ENCODE assay signal across 39 cellular contexts in genomic region chr3:37418357-37418756, GRCh38. TPM values are rescaled to one million over a fixed set of nuclear protein-coding genes. Genes with fewer than 3 reads are reported as not detected.
"Had no signal": no experiment of that assay in that cellular context is flagged by ENCODE, and none has a peak within 500 bp of the region (broad histone marks: within the 10 kb centered on the region; RNA-seq: fewer than 3 reads in every experiment).

No MANE protein-coding gene starts in this region.

- DNase-seq: activated effector memory CD4-positive, alpha-beta T cell treated with anti-CD3 and anti-CD28 coated beads, Interleukin-2, amount 50 U/mL, for 16 hours; activated effector memory CD4-positive, alpha-beta T cell treated with Interleukin-2 at 50 U/mL for 16 hours; activated gamma-delta T cell; activated gamma-delta T cell treated with Interleukin-2 at 50 U/mL for 16 hours; activated naive CD4-positive, alpha-beta T cell; activated naive CD4-positive, alpha-beta T cell treated with anti-CD3 and anti-CD28 coated beads for 36 hours; activated naive CD4-positive, alpha-beta T cell treated with anti-CD3 and anti-CD28 coated beads, Interleukin-2, amount 10 ng/mL, durations not matched to agents 7 days and 5 days; activated naive CD4-positive, alpha-beta T cell treated with anti-CD3 and anti-CD28 coated beads, Interleukin-2, amount 50 U/mL, for 16 hours; activated naive CD4-positive, alpha-beta T cell treated with Interleukin-2 at 50 U/mL for 16 hours; activated naive CD8-positive, alpha-beta T cell treated with anti-CD3 and anti-CD28 coated beads for 36 hours; activated naive CD8-positive, alpha-beta T cell treated with anti-CD3 and anti-CD28 coated beads, Interleukin-2, amount 10 ng/mL, durations not matched to agents 7 days and 5 days; activated naive CD8-positive, alpha-beta T cell treated with anti-CD3 and anti-CD28 coated beads, Interleukin-2, amount 50 U/mL, for 24 hours; activated T-cell treated with anti-CD3 and anti-CD28 coated beads, Interleukin-2, amount 50 U/mL, for 24 hours; activated T-cell treated with anti-CD3 and anti-CD28 coated beads, Interleukin-2, amount 50 U/mL, for 4 hours; activated T-cell treated with anti-CD3 and anti-CD28 coated beads, Interleukin-2, amount 50 U/mL, for 48 hours; activated T-cell treated with anti-CD3 and anti-CD28 coated beads, Interleukin-2, amount 50 U/mL, for 72 hours; adrenal gland; amniotic stem cell; amygdala; anterior cingulate cortex; aorta; body of pancreas; brain microvascular endothelial cell; caudate nucleus; central memory CD4-positive, alpha-beta T cell; cerebellar nuclear complex had no signal

- ATAC-seq: activated naive CD4-positive, alpha-beta T cell treated with anti-CD3 and anti-CD28 coated beads, Interleukin-2, amount 50 U/mL, for 72 hours; activated naive CD8-positive, alpha-beta T cell treated with anti-CD3 and anti-CD28 coated beads, Interleukin-2, amount 50 U/mL, for 24 hours; activated T-cell treated with anti-CD3 and anti-CD28 coated beads, Interleukin-2, amount 50 U/mL, for 4 hours; activated T-cell treated with anti-CD3 and anti-CD28 coated beads, Interleukin-2, amount 50 U/mL, for 72 hours; activated T-helper 17 cell treated with anti-CD3 and anti-CD28 coated beads, Interleukin-2, amount 50 U/mL, for 72 hours; body of pancreas had no signal

- H3K27ac Mint-ChIP-seq: activated naive CD4-positive, alpha-beta T cell treated with anti-CD3 and anti-CD28 coated beads for 36 hours; activated naive CD4-positive, alpha-beta T cell treated with anti-CD3 and anti-CD28 coated beads, Interleukin-2, amount 10 ng/mL, durations not matched to agents 7 days and 5 days; activated naive CD4-positive, alpha-beta T cell treated with anti-CD3 and anti-CD28 coated beads, Interleukin-2, amount 50 U/mL, for 24 hours; activated naive CD4-positive, alpha-beta T cell treated with anti-CD3 and anti-CD28 coated beads, Interleukin-2, amount 50 U/mL, for 72 hours; activated naive CD8-positive, alpha-beta T cell; activated naive CD8-positive, alpha-beta T cell treated with anti-CD3 and anti-CD28 coated beads for 36 hours; activated naive CD8-positive, alpha-beta T cell treated with anti-CD3 and anti-CD28 coated beads, Interleukin-2, amount 10 ng/mL, durations not matched to agents 7 days and 5 days; activated naive CD8-positive, alpha-beta T cell treated with anti-CD3 and anti-CD28 coated beads, Interleukin-2, amount 50 U/mL, for 24 hours; activated T-cell treated with anti-CD3 and anti-CD28 coated beads, Interleukin-2, amount 50 U/mL, for 24 hours; activated T-cell treated with anti-CD3 and anti-CD28 coated beads, Interleukin-2, amount 50 U/mL, for 72 hours; activated T-helper 1 cell treated with anti-CD3 and anti-CD28 coated beads, Interleukin-12 subunit alpha, Interleukin-12 subunit beta, Interleukin-2, Interleukin-4 antibody, amounts not matched to agents 30 ng/mL and 10 ng/mL and 1 ng/mL, durations not matched to agents 14 hours and 24 hours and 36 hours; activated T-helper 17 cell treated with anti-CD3 and anti-CD28 coated beads, Interleukin-2, amount 50 U/mL, for 72 hours; activated T-helper 2 cell treated with anti-CD3 and anti-CD28 coated beads, Interferon-gamma antibody, Interleukin-2, Interleukin-4, amounts not matched to agents 10 μg/mL and 5 μg/mL and 100 μg/mL, durations not matched to agents 14 hours and 24 hours and 36 hours; brain had no signal

- H3K9me3 ChIP-seq: adrenal gland, body of pancreas had no signal

- H3K27ac ChIP-seq: adrenal gland, ascending aorta, body of pancreas, brain microvascular endothelial cell, breast epithelium, cardiac muscle cell had no signal

- H3K27me3 ChIP-seq: adrenal gland, ascending aorta, body of pancreas, brain microvascular endothelial cell, breast epithelium, cardiac muscle cell had no signal

- FAIRE-seq: astrocyte, bronchial epithelial cell had no signal

- H3K27me3 Mint-ChIP-seq: activated naive CD4-positive, alpha-beta T cell treated with anti-CD3 and anti-CD28 coated beads, Interleukin-2, amount 10 ng/mL, durations not matched to agents 7 days and 5 days; activated naive CD4-positive, alpha-beta T cell treated with anti-CD3 and anti-CD28 coated beads, Interleukin-2, amount 50 U/mL, for 24 hours; activated naive CD8-positive, alpha-beta T cell; activated naive CD8-positive, alpha-beta T cell treated with anti-CD3 and anti-CD28 coated beads for 36 hours; activated naive CD8-positive, alpha-beta T cell treated with anti-CD3 and anti-CD28 coated beads, Interleukin-2, amount 10 ng/mL, durations not matched to agents 7 days and 5 days; activated naive CD8-positive, alpha-beta T cell treated with anti-CD3 and anti-CD28 coated beads, Interleukin-2, amount 50 U/mL, for 24 hours; activated T-cell treated with anti-CD3 and anti-CD28 coated beads, Interleukin-2, amount 50 U/mL, for 24 hours; activated T-helper 17 cell treated with anti-CD3 and anti-CD28 coated beads, Interleukin-2, amount 50 U/mL, for 72 hours; brain; central memory CD8-positive, alpha-beta T cell had no signal

- H3K4me3 Mint-ChIP-seq: activated naive CD4-positive, alpha-beta T cell treated with anti-CD3 and anti-CD28 coated beads for 36 hours; activated naive CD4-positive, alpha-beta T cell treated with anti-CD3 and anti-CD28 coated beads, Interleukin-2, amount 10 ng/mL, durations not matched to agents 7 days and 5 days; activated naive CD4-positive, alpha-beta T cell treated with anti-CD3 and anti-CD28 coated beads, Interleukin-2, amount 50 U/mL, for 24 hours; activated naive CD8-positive, alpha-beta T cell; activated naive CD8-positive, alpha-beta T cell treated with anti-CD3 and anti-CD28 coated beads for 36 hours; activated naive CD8-positive, alpha-beta T cell treated with anti-CD3 and anti-CD28 coated beads, Interleukin-2, amount 10 ng/mL, durations not matched to agents 7 days and 5 days; activated naive CD8-positive, alpha-beta T cell treated with anti-CD3 and anti-CD28 coated beads, Interleukin-2, amount 50 U/mL, for 24 hours; activated T-cell treated with anti-CD3 and anti-CD28 coated beads, Interleukin-2, amount 50 U/mL, for 24 hours; activated T-cell treated with anti-CD3 and anti-CD28 coated beads, Interleukin-2, amount 50 U/mL, for 4 hours; activated T-cell treated with anti-CD3 and anti-CD28 coated beads, Interleukin-2, amount 50 U/mL, for 72 hours; activated T-helper 1 cell treated with anti-CD3 and anti-CD28 coated beads, Interleukin-12 subunit alpha, Interleukin-12 subunit beta, Interleukin-2, Interleukin-4 antibody, amounts not matched to agents 30 ng/mL and 10 ng/mL and 1 ng/mL, durations not matched to agents 14 hours and 24 hours and 36 hours; activated T-helper 17 cell treated with anti-CD3 and anti-CD28 coated beads, Interleukin-2, amount 50 U/mL, for 72 hours; brain; central memory CD8-positive, alpha-beta T cell had no signal

- H3K4me1 ChIP-seq: adrenal gland, ascending aorta, body of pancreas, breast epithelium had no signal

- H3K4me3 ChIP-seq: adrenal gland, ascending aorta, body of pancreas, breast epithelium, cardiac muscle cell had no signal

- H3K4me1 Mint-ChIP-seq: activated naive CD4-positive, alpha-beta T cell treated with anti-CD3 and anti-CD28 coated beads, Interleukin-2, amount 10 ng/mL, durations not matched to agents 7 days and 5 days; activated naive CD4-positive, alpha-beta T cell treated with anti-CD3 and anti-CD28 coated beads, Interleukin-2, amount 50 U/mL, for 24 hours; activated naive CD8-positive, alpha-beta T cell treated with anti-CD3 and anti-CD28 coated beads for 36 hours; activated naive CD8-positive, alpha-beta T cell treated with anti-CD3 and anti-CD28 coated beads, Interleukin-2, amount 10 ng/mL, durations not matched to agents 7 days and 5 days; activated naive CD8-positive, alpha-beta T cell treated with anti-CD3 and anti-CD28 coated beads, Interleukin-2, amount 50 U/mL, for 24 hours; activated T-helper 17 cell treated with anti-CD3 and anti-CD28 coated beads, Interleukin-2, amount 50 U/mL, for 72 hours; brain; central memory CD8-positive, alpha-beta T cell had no signal

RNA-seq across cellular contexts. Expression of gene ITGA9, which starts 33.6 kb away (rescaled TPM):
- total RNA-seq: bronchial epithelial cell had no signal
